ENCODE assay signal across 2 cellular contexts in genomic region chr12:53478865-53479264, GRCh38.
A peak's percentile ranks its signal among the peaks of the same experiment; 100 is the strongest.
TF ChIP-seq lines count a peak whose summit lies in the region.

No MANE protein-coding gene starts in this region.

TF ChIP-seq in A549, 52 proteins besides CTCF, POLR2A, EP300 and RAD21:
- TF ChIP-seq POLR2AphosphoS2 (conservative IDR thresholded peaks at IDR 0.05; ENCODE audit: low read length) = peak; percentile 70
- no peak for TF ChIP-seq KDM5A (IDR thresholded peaks at IDR 0.05)
- 0 out of 2 replicates have a peak, but pooled peaks have one; percentile 24 for TF ChIP-seq FOSB (CRISPR knock-in tag; IDR thresholded peaks at IDR 0.05)
- no peak for TF ChIP-seq HMGXB4 (CRISPR knock-in tag; IDR thresholded peaks at IDR 0.05; ENCODE audit: borderline replicate concordance)

TF ChIP-seq in IMR-90, 13 proteins besides CTCF, POLR2A, EP300 and RAD21:
- no peak for TF ChIP-seq BHLHE40 (IDR thresholded peaks at IDR 0.05; ENCODE audit: low read depth, low read length)
- TF ChIP-seq MXI1 (IDR thresholded peaks at IDR 0.05; ENCODE audit: borderline replicate concordance, low read depth, low read length) = no peak
- no peak for TF ChIP-seq RCOR1 (IDR thresholded peaks at IDR 0.05; ENCODE audit: insufficient replicate concordance, low read length)
- TF ChIP-seq RFX5 (IDR thresholded peaks at IDR 0.05; ENCODE audit: low read depth, low read length) = no peak
- no peak for TF ChIP-seq SMC3 (IDR thresholded peaks at IDR 0.05; ENCODE audit: low read depth, low read length)
- no peak for TF ChIP-seq CEBPB (IDR thresholded peaks at IDR 0.05; ENCODE audit: low read depth, low read length)
- TF ChIP-seq CHD1 (IDR thresholded peaks at IDR 0.05; ENCODE audit: low read depth, low read length) = no peak
- no peak for TF ChIP-seq USF2 (IDR thresholded peaks at IDR 0.05; ENCODE audit: low read depth, low read length)
- no peak for TF ChIP-seq MAZ (IDR thresholded peaks at IDR 0.05; ENCODE audit: borderline replicate concordance, low read depth, low read length)
- no peak for TF ChIP-seq NFE2L2 (IDR thresholded peaks at IDR 0.05; ENCODE audit: low read depth, low read length)
- TF ChIP-seq MAFK (IDR thresholded peaks at IDR 0.05; ENCODE audit: low read depth, low read length) = no peak
TF ChIP-seq in IMR-90: peak in this region for 0.
